1 cellular context compared by ENCODE assay signal in the genomic region with DNA sequence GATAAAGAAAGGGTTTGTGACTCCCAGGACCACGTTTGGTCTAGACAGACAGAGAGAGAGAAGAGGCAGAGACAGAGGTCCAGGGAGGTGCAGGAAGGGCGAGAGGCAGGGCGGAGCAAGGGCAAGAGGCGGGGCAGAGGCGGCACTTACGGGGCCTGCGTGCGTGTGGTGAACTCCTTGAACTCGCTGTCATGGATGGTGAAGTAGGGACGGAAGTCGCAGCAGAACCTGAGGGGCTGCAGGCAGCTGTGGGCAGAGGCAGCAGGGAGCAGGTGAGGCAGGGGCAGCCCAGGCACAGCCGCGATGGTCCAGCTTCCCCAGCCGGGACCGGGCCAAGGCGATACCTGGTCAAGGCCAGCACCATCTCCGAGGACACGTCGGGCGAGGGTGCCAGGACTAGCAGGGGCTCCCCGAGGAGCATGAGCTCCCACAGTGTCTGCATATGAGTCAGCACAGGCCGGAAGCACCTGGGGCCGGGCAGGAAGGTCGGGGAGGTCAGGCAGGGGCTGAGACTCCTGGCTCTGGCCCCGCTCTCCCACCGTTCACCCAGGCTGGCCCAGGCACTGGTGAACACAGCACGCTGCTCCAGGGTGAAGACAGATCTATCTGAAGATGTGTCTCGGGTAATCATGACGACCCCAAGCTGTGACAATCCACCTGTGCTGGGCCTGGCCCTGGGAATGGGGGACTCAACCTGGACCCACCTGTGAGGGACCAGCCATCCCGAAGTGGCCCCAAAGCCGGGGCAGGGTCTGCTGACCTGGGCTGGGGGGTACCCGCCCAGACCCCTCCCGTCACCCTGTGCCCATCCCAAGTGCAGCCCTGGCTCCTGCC.
TF ChIP-seq lines count a peak whose summit lies in the region.

No MANE protein-coding gene starts in this region.

TF ChIP-seq in HepG2, 621 proteins besides CTCF, POLR2A, EP300 and RAD21 (continued from another document and continues in another):
- TF ChIP-seq ZNF44 (CRISPR knock-in tag; IDR thresholded peaks at IDR 0.05) (no peak), RBAK (CRISPR knock-in tag; IDR thresholded peaks at IDR 0.05) (no peak), MIER3 (CRISPR knock-in tag; IDR thresholded peaks at IDR 0.05; ENCODE audit: borderline replicate concordance) (no peak), ZBTB3 (CRISPR knock-in tag; IDR thresholded peaks at IDR 0.05; ENCODE audit: borderline replicate concordance, low read depth) (no peak), ZNF253 (CRISPR knock-in tag; IDR thresholded peaks at IDR 0.05; ENCODE audit: borderline replicate concordance) (no peak), JARID2 (CRISPR knock-in tag; IDR thresholded peaks at IDR 0.05; ENCODE audit: insufficient replicate concordance) (no peak), ZNF614 (CRISPR knock-in tag; IDR thresholded peaks at IDR 0.05; ENCODE audit: borderline replicate concordance) (no peak), ZNF775 (CRISPR knock-in tag; IDR thresholded peaks at IDR 0.05; ENCODE audit: borderline replicate concordance) (no peak), U2AF2 (IDR thresholded peaks at IDR 0.05; ENCODE audit: low read depth, low read length) (no peak), ZNF335 (CRISPR knock-in tag; IDR thresholded peaks at IDR 0.05) (no peak), ZFP36L2 (CRISPR knock-in tag; IDR thresholded peaks at IDR 0.05) (no peak), ZNF777 (CRISPR knock-in tag; IDR thresholded peaks at IDR 0.05) (peak; percentile 42; the same call in 1 of the 2 replicates), ATM (IDR thresholded peaks at IDR 0.05; ENCODE audit: borderline replicate concordance) (no peak), ZUFSP (CRISPR knock-in tag; IDR thresholded peaks at IDR 0.05; ENCODE audit: borderline replicate concordance) (no peak), CSRNP1 (CRISPR knock-in tag; IDR thresholded peaks at IDR 0.05) (no peak), ZNF430 (CRISPR knock-in tag; IDR thresholded peaks at IDR 0.05) (no peak), ZNF414 (CRISPR knock-in tag; IDR thresholded peaks at IDR 0.05) (no peak), ARHGAP35 (CRISPR knock-in tag; IDR thresholded peaks at IDR 0.05; ENCODE audit: borderline replicate concordance) (no peak), THYN1 (CRISPR knock-in tag; IDR thresholded peaks at IDR 0.05; ENCODE audit: borderline replicate concordance, low read depth) (no peak), XBP1 (CRISPR knock-in tag; IDR thresholded peaks at IDR 0.05) (no peak), ZBTB46 (CRISPR knock-in tag; IDR thresholded peaks at IDR 0.05; ENCODE audit: borderline replicate concordance) (no peak), KDM5A (IDR thresholded peaks at IDR 0.05; ENCODE audit: borderline replicate concordance, low read length) (no peak), CBX1 (IDR thresholded peaks at IDR 0.05; ENCODE audit: low read depth) (no peak), ZNF546 (CRISPR knock-in tag; conservative IDR thresholded peaks at IDR 0.05) (0 out of 2 replicates have a peak, but pooled peaks have one; percentile 30), HOXA7 (CRISPR knock-in tag; IDR thresholded peaks at IDR 0.05) (no peak), CBX5 (CRISPR knock-in tag; IDR thresholded peaks at IDR 0.05; ENCODE audit: borderline replicate concordance) (no peak), CAMTA2 (CRISPR knock-in tag; IDR thresholded peaks at IDR 0.05; ENCODE audit: borderline replicate concordance) (no peak), ZBTB1 (CRISPR knock-in tag; IDR thresholded peaks at IDR 0.05; ENCODE audit: borderline replicate concordance) (no peak), RBM22 (optimal IDR thresholded peaks at IDR 0.05; ENCODE audit: low read length) (no peak), MZF1 (CRISPR knock-in tag; IDR thresholded peaks at IDR 0.05; ENCODE audit: borderline replicate concordance) (0 out of 2 replicates have a peak, but pooled peaks have one; percentile 20), ZNF12 (CRISPR knock-in tag; IDR thresholded peaks at IDR 0.05) (no peak), MAFF (IDR thresholded peaks at IDR 0.05; ENCODE audit: low read depth, low read length) (no peak), HNF4A (CRISPR knock-in tag; IDR thresholded peaks at IDR 0.05) (no peak), ZNF260 (CRISPR knock-in tag; IDR thresholded peaks at IDR 0.05; ENCODE audit: borderline replicate concordance, low read depth) (no peak), ZNF17 (CRISPR knock-in tag; IDR thresholded peaks at IDR 0.05) (no peak), ZNF589 (CRISPR knock-in tag; conservative IDR thresholded peaks at IDR 0.05) (no peak), ZZZ3 (CRISPR knock-in tag; IDR thresholded peaks at IDR 0.05; ENCODE audit: borderline replicate concordance) (no peak), ZNF256 (CRISPR knock-in tag; conservative IDR thresholded peaks at IDR 0.05) (no peak), THAP8 (CRISPR knock-in tag; IDR thresholded peaks at IDR 0.05; ENCODE audit: borderline replicate concordance) (no peak), FOXM1 (CRISPR knock-in tag; IDR thresholded peaks at IDR 0.05) (no peak), ZBTB39 (CRISPR knock-in tag; IDR thresholded peaks at IDR 0.05) (no peak), ZNF382 (CRISPR knock-in tag; IDR thresholded peaks at IDR 0.05; ENCODE audit: borderline replicate concordance) (no peak), ZNF556 (CRISPR knock-in tag; IDR thresholded peaks at IDR 0.05; ENCODE audit: borderline replicate concordance) (0 out of 2 replicates have a peak, but pooled peaks have one; percentile 31), ZNF263 (CRISPR knock-in tag; IDR thresholded peaks at IDR 0.05) (no peak), ZNF598 (CRISPR knock-in tag; IDR thresholded peaks at IDR 0.05; ENCODE audit: borderline replicate concordance) (no peak), ZNF468 (CRISPR knock-in tag; IDR thresholded peaks at IDR 0.05) (no peak), KLF9 (CRISPR knock-in tag; IDR thresholded peaks at IDR 0.05; ENCODE audit: low read depth) (no peak), ZNF513 (CRISPR knock-in tag; conservative IDR thresholded peaks at IDR 0.05) (no peak), ZNF615 (CRISPR knock-in tag; IDR thresholded peaks at IDR 0.05; ENCODE audit: borderline replicate concordance) (no peak), ZNF24 (IDR thresholded peaks at IDR 0.05) (no peak), ZNF569 (CRISPR knock-in tag; IDR thresholded peaks at IDR 0.05; ENCODE audit: borderline replicate concordance) (no peak)
- TF ChIP-seq, protein P1, sequence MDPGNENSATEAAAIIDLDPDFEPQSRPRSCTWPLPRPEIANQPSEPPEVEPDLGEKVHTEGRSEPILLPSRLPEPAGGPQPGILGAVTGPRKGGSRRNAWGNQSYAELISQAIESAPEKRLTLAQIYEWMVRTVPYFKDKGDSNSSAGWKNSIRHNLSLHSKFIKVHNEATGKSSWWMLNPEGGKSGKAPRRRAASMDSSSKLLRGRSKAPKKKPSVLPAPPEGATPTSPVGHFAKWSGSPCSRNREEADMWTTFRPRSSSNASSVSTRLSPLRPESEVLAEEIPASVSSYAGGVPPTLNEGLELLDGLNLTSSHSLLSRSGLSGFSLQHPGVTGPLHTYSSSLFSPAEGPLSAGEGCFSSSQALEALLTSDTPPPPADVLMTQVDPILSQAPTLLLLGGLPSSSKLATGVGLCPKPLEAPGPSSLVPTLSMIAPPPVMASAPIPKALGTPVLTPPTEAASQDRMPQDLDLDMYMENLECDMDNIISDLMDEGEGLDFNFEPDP (CRISPR knock-in tag; conservative IDR thresholded peaks at IDR 0.05), result no peak
- TF ChIP-seq, protein P2, sequence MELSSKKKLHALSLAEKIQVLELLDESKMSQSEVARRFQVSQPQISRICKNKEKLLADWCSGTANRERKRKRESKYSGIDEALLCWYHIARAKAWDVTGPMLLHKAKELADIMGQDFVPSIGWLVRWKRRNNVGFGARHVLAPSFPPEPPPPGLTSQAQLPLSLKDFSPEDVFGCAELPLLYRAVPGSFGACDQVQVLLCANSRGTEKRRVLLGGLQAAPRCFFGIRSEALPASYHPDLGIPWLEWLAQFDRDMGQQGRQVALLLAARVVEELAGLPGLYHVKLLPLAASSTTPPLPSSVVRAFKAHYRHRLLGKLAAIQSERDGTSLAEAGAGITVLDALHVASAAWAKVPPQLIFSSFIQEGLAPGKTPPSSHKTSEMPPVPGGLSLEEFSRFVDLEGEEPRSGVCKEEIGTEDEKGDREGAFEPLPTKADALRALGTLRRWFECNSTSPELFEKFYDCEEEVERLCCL (CRISPR knock-in tag; IDR thresholded peaks at IDR 0.05; ENCODE audit: borderline replicate concordance), result no peak
- TF ChIP-seq, protein P3, sequence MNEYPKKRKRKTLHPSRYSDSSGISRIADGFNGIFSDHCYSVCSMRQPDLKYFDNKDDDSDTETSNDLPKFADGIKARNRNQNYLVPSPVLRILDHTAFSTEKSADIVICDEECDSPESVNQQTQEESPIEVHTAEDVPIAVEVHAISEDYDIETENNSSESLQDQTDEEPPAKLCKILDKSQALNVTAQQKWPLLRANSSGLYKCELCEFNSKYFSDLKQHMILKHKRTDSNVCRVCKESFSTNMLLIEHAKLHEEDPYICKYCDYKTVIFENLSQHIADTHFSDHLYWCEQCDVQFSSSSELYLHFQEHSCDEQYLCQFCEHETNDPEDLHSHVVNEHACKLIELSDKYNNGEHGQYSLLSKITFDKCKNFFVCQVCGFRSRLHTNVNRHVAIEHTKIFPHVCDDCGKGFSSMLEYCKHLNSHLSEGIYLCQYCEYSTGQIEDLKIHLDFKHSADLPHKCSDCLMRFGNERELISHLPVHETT (CRISPR knock-in tag; conservative IDR thresholded peaks at IDR 0.05), result no peak
